17 cellular contexts compared by ENCODE assay signal in the genomic region with DNA sequence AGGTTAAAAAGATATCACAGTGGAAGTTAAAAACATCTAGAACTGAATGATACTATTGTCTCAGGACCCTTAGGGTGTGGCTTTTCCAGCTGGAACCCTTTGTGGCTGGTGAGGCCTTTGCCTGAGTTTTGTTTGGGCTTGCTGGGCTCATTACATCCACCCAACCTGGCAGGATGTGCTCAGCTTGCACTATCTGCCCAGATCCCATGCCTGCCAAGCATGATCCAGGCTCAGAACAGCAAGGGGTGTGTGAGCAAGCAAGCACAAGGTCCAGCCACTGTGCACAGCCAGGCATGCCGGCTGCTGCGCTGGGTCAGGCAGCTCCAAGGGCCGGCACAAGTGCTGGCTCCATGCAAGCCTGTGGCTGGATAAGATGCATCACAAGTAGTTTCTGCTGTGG.
"Had no signal": no experiment of that assay in that cellular context is flagged by ENCODE, and none has a peak within 500 bp of the region (broad histone marks: within the 10 kb centered on the region; RNA-seq: fewer than 3 reads in every experiment).

No MANE protein-coding gene starts in this region.

- H3K27me3 Mint-ChIP-seq: activated T-helper 17 cell treated with anti-CD3 and anti-CD28 coated beads, Interleukin-2, amount 50 U/mL, for 72 hours; naive B cell; stimulated activated naive CD8-positive, alpha-beta T cell treated with anti-CD3 and anti-CD28 coated beads, Interleukin-15, Interleukin-2, amounts not matched to agents 100 ng/mL and 50 ng/mL, for 24 hours had no signal

- H3K36me3 ChIP-seq: breast epithelium, esophagus muscularis mucosa, pancreas, upper lobe of left lung had no signal

- ATAC-seq: activated T-helper 17 cell treated with anti-CD3 and anti-CD28 coated beads, Interleukin-2, amount 50 U/mL, for 72 hours; left colon; pancreas had no signal

- DNase-seq: activated CD4-positive, alpha-beta T cell treated with anti-CD3 and anti-CD28 coated beads for 1 hour; activated CD4-positive, alpha-beta T cell treated with anti-CD3 and anti-CD28 coated beads, Interleukin-2, amount 50 U/mL, for 4 hours; activated naive CD4-positive, alpha-beta T cell treated with Interleukin-2 at 50 U/mL for 16 hours; activated T-cell treated with anti-CD3 and anti-CD28 coated beads for 4 hours; anterior cingulate cortex; dermis blood vessel endothelial cell; foreskin fibroblast; left colon; naive B cell; stimulated activated CD4-positive, alpha-beta T cell treated with anti-CD3 and anti-CD28 coated beads, Interleukin-4, amount 100 ng/mL, for 24 hours had no signal

- H3K4me3 Mint-ChIP-seq: activated T-helper 17 cell treated with anti-CD3 and anti-CD28 coated beads, Interleukin-2, amount 50 U/mL, for 72 hours; naive B cell; stimulated activated naive CD8-positive, alpha-beta T cell treated with anti-CD3 and anti-CD28 coated beads, Interleukin-15, Interleukin-2, amounts not matched to agents 100 ng/mL and 50 ng/mL, for 24 hours had no signal

- H3K4me1 ChIP-seq: breast epithelium, esophagus muscularis mucosa, pancreas, upper lobe of left lung had no signal

- H3K9me3 ChIP-seq: breast epithelium, esophagus muscularis mucosa, pancreas, upper lobe of left lung had no signal

- H3K27me3 ChIP-seq: breast epithelium, esophagus muscularis mucosa, pancreas, upper lobe of left lung had no signal

- H3K4me1 Mint-ChIP-seq: activated T-helper 17 cell treated with anti-CD3 and anti-CD28 coated beads, Interleukin-2, amount 50 U/mL, for 72 hours; naive B cell had no signal

- H3K27ac ChIP-seq: breast epithelium, esophagus muscularis mucosa, pancreas, upper lobe of left lung had no signal

- H3K27ac Mint-ChIP-seq: activated T-helper 17 cell treated with anti-CD3 and anti-CD28 coated beads, Interleukin-2, amount 50 U/mL, for 72 hours; naive B cell; stimulated activated naive CD8-positive, alpha-beta T cell treated with anti-CD3 and anti-CD28 coated beads, Interleukin-15, Interleukin-2, amounts not matched to agents 100 ng/mL and 50 ng/mL, for 24 hours had no signal

- H3K36me3 Mint-ChIP-seq: naive B cell had no signal

- H3K4me3 ChIP-seq: breast epithelium, esophagus muscularis mucosa, pancreas, skin epidermis, upper lobe of left lung had no signal
